ENCODE assay signal across 22 cellular contexts in genomic region chr22:50174382-50175190, GRCh38. TPM values are rescaled to one million over a fixed set of nuclear protein-coding genes. Genes with fewer than 3 reads are reported as not detected.
DNase-seq lines count a peak whose midpoint lies in the region; ATAC-seq, FAIRE-seq and TF ChIP-seq lines count a peak whose summit lies in the region.
"Had no signal": no experiment of that assay in that cellular context is flagged by ENCODE, and none has a peak within 500 bp of the region (broad histone marks: within the 10 kb centered on the region; RNA-seq: fewer than 3 reads in every experiment).

No MANE protein-coding gene starts in this region.

- H3K4me3 Mint-ChIP-seq in stimulated activated naive CD8-positive, alpha-beta T cell treated with anti-CD3 and anti-CD28 coated beads, Interleukin-15, amount 100 ng/mL, for 72 hours = no peak overlapping the region

- no peak for ATAC-seq in stimulated activated naive CD8-positive, alpha-beta T cell treated with anti-CD3 and anti-CD28 coated beads, Interleukin-15, Interleukin-2, amounts not matched to agents 100 U/mL and 50 U/mL, for 24 hours
- no peak for ATAC-seq in stimulated activated naive CD8-positive, alpha-beta T cell treated with anti-CD3 and anti-CD28 coated beads, Interleukin-15, amount 100 ng/mL, for 72 hours
- ATAC-seq in GM12878 (peak; percentile 13; the same call in 1 of the 3 replicates), right lobe of liver (no peak), GM21390 (IDR thresholded peaks at IDR 0.05; ENCODE audit: unreplicated experiment) (no peak)
- ATAC-seq: SK-N-SH treated with all-trans-retinoic acid at 6 μM for 48 hours had no signal

- no peaks in the 10 kb centered on the region for H3K9me3 Mint-ChIP-seq in stimulated activated naive CD8-positive, alpha-beta T cell treated with anti-CD3 and anti-CD28 coated beads, Interleukin-15, amount 100 ng/mL, for 72 hours

- H3K9ac ChIP-seq in GM12878 (ENCODE audit: control insufficient read depth, insufficient read depth, low read length) = no peak overlapping the region

- intact Hi-C loops in GM12878 (cut with micrococcal nuclease; ENCODE audit: unreplicated experiment) = no loop called here
- intact Hi-C loops in right lobe of liver (cut with DNase I) = no loop called here

- RAD21 ChIA-PET in GM12878 (lab: Charles Lee; ENCODE audit: unreplicated experiment) = no interaction called here

- CTCF ChIA-PET in GM12878 (lab: Yijun Ruan, JAX) (no interaction called here), RWPE1 (lab: Yijun Ruan, JAX) (interaction anchor here (0.6 kb wide), 1 partner anchor 86 kb away, joined by 4 read pairs; no protein-coding TSS in a partner anchor), GM10248 (lab: Yijun Ruan, JAX) (interaction anchor here (1.6 kb wide), 1 partner anchor 27 kb away, joined by 3 read pairs; no protein-coding TSS in a partner anchor)

- peaks cover 9% of the 10 kb centered on the region for H3K4me1 Mint-ChIP-seq in stimulated activated naive CD8-positive, alpha-beta T cell treated with anti-CD3 and anti-CD28 coated beads, Interleukin-15, amount 100 ng/mL, for 72 hours

- peak; percentile 7 for DNase-seq in stimulated activated naive CD8-positive, alpha-beta T cell treated with anti-CD3 and anti-CD28 coated beads, Interleukin-15, Interleukin-2, amounts not matched to agents 100 U/mL and 50 U/mL, for 24 hours
- DNase-seq in stimulated activated naive CD8-positive, alpha-beta T cell treated with anti-CD3 and anti-CD28 coated beads, Interleukin-15, amount 100 ng/mL, for 72 hours = no peak
- no peak for DNase-seq in GM12878 (ENCODE audit: low read depth, low spot score)
- peak in 2 of 3 donors; percentile 42 to 55 for DNase-seq in right lobe of liver
- DNase-seq in RWPE1 (ENCODE audit: low spot score) = no peak
- DNase-seq in GM10248 (ENCODE audit: extremely low spot score) = no peak
- DNase-seq: AML-193, COR-L47, DMS 273 treated with DMSO at 0.1 percent for 48 hours, DND-41, KBM-7, NCI-H1105 treated with DMSO at 0.1 percent for 48 hours, NCI-H1694, NCI-H2081 treated with DMSO at 0.1 percent for 48 hours, SIG-M5 had no signal

- H3K79me2 ChIP-seq in GM12878 (ENCODE audit: control insufficient read depth, insufficient read depth, low read length) = no peaks in the 10 kb centered on the region

- H3K9me3 ChIP-seq in GM12878 (replicated peaks; ENCODE audit: control insufficient read depth, insufficient read depth, low read length) (no peaks in the 10 kb centered on the region), right lobe of liver (no peaks in the 10 kb centered on the region)

- H3K27ac ChIP-seq in GM12878 (ENCODE audit: control insufficient read depth, insufficient read depth) (no peak overlapping the region), right lobe of liver (no peak overlapping the region), RWPE1 (no peak overlapping the region)

- in situ Hi-C loops in GM12878 (cut with MboI) = no loop called here

- POLR2A ChIA-PET in GM12878 (lab: Charles Lee) (no interaction called here), RWPE1 (lab: Yijun Ruan, JAX; ENCODE audit: low non-redundant PET) (no interaction called here), GM10248 (lab: Yijun Ruan, JAX) (no interaction called here)

- H3K4me1 ChIP-seq in GM12878 (ENCODE audit: control insufficient read depth, insufficient read depth, low read length) = peaks cover 6% of the 10 kb centered on the region
- H3K4me1 ChIP-seq in right lobe of liver = peaks cover 0 to 15% (median 0%) of the 10 kb centered on the region in 4 donors

- no peaks in the 10 kb centered on the region for H4K20me1 ChIP-seq in GM12878 (ENCODE audit: control insufficient read depth, insufficient read depth)

- H3K36me3 ChIP-seq in GM12878 (ENCODE audit: control insufficient read depth in 2 of 2, insufficient read depth in 2 of 2, low read length in 1 of 2) (no peaks in the 10 kb centered on the region), right lobe of liver (no peaks in the 10 kb centered on the region)

- H3K27me3 ChIP-seq in GM12878 (replicated peaks in 1 of 2; ENCODE audit: control insufficient read depth in 2 of 2, insufficient read depth in 2 of 2, low read length in 1 of 2) = no peaks in the 10 kb centered on the region
- no peaks in the 10 kb centered on the region for H3K27me3 ChIP-seq in right lobe of liver

- no peak for TF ChIP-seq POLR2A in GM12878 (IDR thresholded peaks at IDR 0.05; ENCODE audit: low read depth, low read length)
- TF ChIP-seq POLR2A in right lobe of liver (IDR thresholded peaks at IDR 0.05) = no peak

- H3K4me3 ChIP-seq in GM12878 (no peak overlapping the region), right lobe of liver (no peak overlapping the region)

- no TSS peak for BruUV-seq in GM12878 (replicated peaks; lab: Mats Ljungman, UMichigan)

- FAIRE-seq in GM12878 (lab: Jason Lieb, UNC) = no peak
- FAIRE-seq: G401.6, GM12891, GM18507, H1 had no signal

- peaks cover 51% of the 10 kb centered on the region for H3K27me3 Mint-ChIP-seq in stimulated activated naive CD8-positive, alpha-beta T cell treated with anti-CD3 and anti-CD28 coated beads, Interleukin-15, amount 100 ng/mL, for 72 hours

- TF ChIP-seq RAD21 in GM12878 (IDR thresholded peaks at IDR 0.05; ENCODE audit: insufficient read depth, low read depth, low read length) = no peak

- no peak overlapping the region for H3K4me2 ChIP-seq in GM12878 (ENCODE audit: control insufficient read depth, insufficient read depth)

- H2AFZ ChIP-seq in GM12878 (ENCODE audit: control insufficient read depth, low read depth, low read length) = no peak overlapping the region

- 49% methylated on average over 26 of the region's 27 CpGs for WGBS in GM12878 (ENCODE audit: insufficient coverage, insufficient replicate concordance, low lambda C conversion rate, missing lambda C conversion rate)
- 55% methylated on average over 4 of the region's 27 CpGs for WGBS in right lobe of liver (ENCODE audit: insufficient coverage, low coverage, low lambda C conversion rate, missing lambda C conversion rate)

- no peak overlapping the region for H3K27ac Mint-ChIP-seq in stimulated activated naive CD8-positive, alpha-beta T cell treated with anti-CD3 and anti-CD28 coated beads, Interleukin-15, amount 100 ng/mL, for 72 hours

- SMC1A ChIA-PET in GM12878 (lab: Charles Lee; ENCODE audit: uncharacterized antibody, unreplicated experiment) = no interaction called here

- no peak for TF ChIP-seq EP300 in GM12878 (IDR thresholded peaks at IDR 0.05; ENCODE audit: borderline replicate concordance in 1 of 2, control insufficient read depth in 1 of 2, low read depth in 2 of 2, low read length in 2 of 2)

- TF ChIP-seq CTCF in GM12878 (IDR thresholded peaks at IDR 0.05 in 2 of 3, conservative IDR thresholded peaks at IDR 0.05 in 1 of 3; ENCODE audit: control insufficient read depth in 2 of 3, extremely low read depth in 1 of 3, insufficient read depth in 1 of 3, low read depth in 3 of 3, low read length in 3 of 3) (no peak), right lobe of liver (IDR thresholded peaks at IDR 0.05) (no peak), RWPE1 (conservative IDR thresholded peaks at IDR 0.05; ENCODE audit: low read depth) (no peak), GM10248 (IDR thresholded peaks at IDR 0.05; ENCODE audit: control extremely low read depth, extremely low read depth, low read depth, missing control alignments) (no peak)

RNA-seq across cellular contexts. Expression of gene PANX2, which starts 4.1 kb away (rescaled TPM):
- total RNA-seq in GM12878 (2013; cell fraction: nucleolus; rRNA removed) = 0.35 and 0.44 TPM in 2 replicates
- 0.17 TPM in 1 of 2 replicates, not detected in the other for total RNA-seq in GM12878 (2014; rRNA removed)
- total RNA-seq in GM12878 (2014; rRNA removed; fragmentation: Illumina TruSeq; extraction: Trizol) = 0.04 TPM in 1 of 2 replicates, not detected in the other
- total RNA-seq in GM12878 (2021) = 0.32 and 0.44 TPM in 2 replicates
- polyA plus RNA-seq in GM12878 (2011; ENCODE audit: low read depth) = 0.18 TPM
- 0.04 TPM in 1 of 2 replicates, not detected in the other for polyA plus RNA-seq in GM12878 (2011; rRNA removed)
- polyA plus RNA-seq in GM12878 (2011; cell fraction: cytosol; rRNA removed) = 0.07 and 0.08 TPM in 2 replicates
- 0.63 and 0.73 TPM in 2 replicates for polyA plus RNA-seq in GM12878 (2011; cell fraction: nucleus; rRNA removed)
- polyA plus RNA-seq in GM12878 (2012) = 0.80 TPM in 2 replicates
- not detected in 2 replicates for polyA plus RNA-seq in GM12878 (2014; fragmentation: Illumina TruSeq; extraction: Trizol)
- not detected for polyA plus RNA-seq in GM12878 (2014; fragmentation: Nextera tagmentation; extraction: Ambion mirVana)
- polyA plus RNA-seq in GM12878 (2014; rRNA removed) = 0.19 and 0.37 TPM in 2 replicates
- polyA plus RNA-seq in GM12878 (2016; fragmentation: Nextera tagmentation; extraction: Ambion mirVana) = not detected
- 0.15 TPM in 1 of 2 replicates, not detected in the other for polyA minus RNA-seq in GM12878 (2011; rRNA and poly(A)+ RNA removed)
- 0.31 TPM in 1 of 2 replicates, not detected in the other for polyA minus RNA-seq in GM12878 (2011; cell fraction: cytosol; rRNA and poly(A)+ RNA removed)
- not detected in 2 replicates for polyA minus RNA-seq in GM12878 (2011; cell fraction: nucleus; rRNA and poly(A)+ RNA removed)
- total RNA-seq in right lobe of liver = 10 to 100 TPM in 1 of 6 experiments, 1 to 10 TPM in 5; 3.9 to 12.3 (median 7.2) TPM
- total RNA-seq: OCI-LY7 had no signal

RNA-seq across cellular contexts. Expression of gene TRABD, which starts 11.1 kb away (rescaled TPM):
- 46.9 and 56.0 TPM in 2 replicates for total RNA-seq in GM12878 (2013; cell fraction: nucleolus; rRNA removed)
- total RNA-seq in GM12878 (2014; rRNA removed) (60.8 and 83.1 TPM in 2 replicates), GM12878 (2014; rRNA removed; fragmentation: Illumina TruSeq; extraction: Trizol) (15.6 and 18.4 TPM in 2 replicates), GM12878 (2021) (111 and 116 TPM in 2 replicates), right lobe of liver (10 to 100 TPM; 18.9 to 30.2 (median 22.8) TPM)
- 24.6 TPM for polyA plus RNA-seq in GM12878 (2011; ENCODE audit: low read depth)
- polyA plus RNA-seq in GM12878 (2011; rRNA removed) (15.5 and 33.0 TPM in 2 replicates), GM12878 (2014; fragmentation: Illumina TruSeq; extraction: Trizol) (0.93 and 9.0 TPM in 2 replicates), GM12878 (2014; fragmentation: Nextera tagmentation; extraction: Ambion mirVana) (1 to 10 TPM in 1 of 2 experiments, under 1 TPM in 1; 0.43 to 2.2 TPM), GM12878 (2014; rRNA removed) (106 and 125 TPM in 2 replicates), GM12878 (2016; fragmentation: Nextera tagmentation; extraction: Ambion mirVana) (100 to 1,000 TPM in 1 of 2 experiments, 10 to 100 TPM in 1; 93.4 to 109 TPM)
- 51.3 and 72.8 TPM in 2 replicates for polyA plus RNA-seq in GM12878 (2011; cell fraction: cytosol; rRNA removed)
- polyA plus RNA-seq in GM12878 (2011; cell fraction: nucleus; rRNA removed) = 268 and 321 TPM in 2 replicates
- polyA plus RNA-seq in GM12878 (2012) = 77.8 and 82.8 TPM in 2 replicates
- polyA minus RNA-seq in GM12878 (2011; rRNA and poly(A)+ RNA removed) = 19.8 and 41.7 TPM in 2 replicates
- polyA minus RNA-seq in GM12878 (2011; cell fraction: cytosol; rRNA and poly(A)+ RNA removed) = 20.7 and 20.9 TPM in 2 replicates
- polyA minus RNA-seq in GM12878 (2011; cell fraction: nucleus; rRNA and poly(A)+ RNA removed) = 23.6 and 31.1 TPM in 2 replicates

RNA-seq across cellular contexts. Expression of gene SELENOO, which starts 26.2 kb away (rescaled TPM):
- total RNA-seq in GM12878 (2013; cell fraction: nucleolus; rRNA removed) = 8.6 and 12.9 TPM in 2 replicates
- total RNA-seq in GM12878 (2014; rRNA removed) (19.8 and 23.3 TPM in 2 replicates), GM12878 (2014; rRNA removed; fragmentation: Illumina TruSeq; extraction: Trizol) (4.1 and 4.3 TPM in 2 replicates), GM12878 (2021) (18.1 and 21.7 TPM in 2 replicates), right lobe of liver (10 to 100 TPM; 51.1 to 67.8 (median 59.2) TPM)
- polyA plus RNA-seq in GM12878 (2011; ENCODE audit: low read depth) = 4.5 TPM
- polyA plus RNA-seq in GM12878 (2011; rRNA removed) (3.2 and 7.6 TPM in 2 replicates), GM12878 (2014; fragmentation: Illumina TruSeq; extraction: Trizol) (0.16 and 2.4 TPM in 2 replicates), GM12878 (2014; fragmentation: Nextera tagmentation; extraction: Ambion mirVana) (1 to 10 TPM in 1 of 2 experiments, under 1 TPM in 1; 0.42 to 1.4 TPM), GM12878 (2014; rRNA removed) (20.3 and 28.2 TPM in 2 replicates), GM12878 (2016; fragmentation: Nextera tagmentation; extraction: Ambion mirVana) (1 to 10 TPM; 2.1 to 2.3 TPM)
- polyA plus RNA-seq in GM12878 (2011; cell fraction: cytosol; rRNA removed) = 13.6 and 22.1 TPM in 2 replicates
- 54.5 and 73.7 TPM in 2 replicates for polyA plus RNA-seq in GM12878 (2011; cell fraction: nucleus; rRNA removed)
- polyA plus RNA-seq in GM12878 (2012) = 15.2 and 16.0 TPM in 2 replicates
- polyA minus RNA-seq in GM12878 (2011; rRNA and poly(A)+ RNA removed) = 5.2 and 11.2 TPM in 2 replicates
- 3.5 and 3.7 TPM in 2 replicates for polyA minus RNA-seq in GM12878 (2011; cell fraction: cytosol; rRNA and poly(A)+ RNA removed)
- polyA minus RNA-seq in GM12878 (2011; cell fraction: nucleus; rRNA and poly(A)+ RNA removed) = 5.3 and 7.7 TPM in 2 replicates

Comparison
In these comparisons a context has a peak if more than half of its experiments do, and no peak if none do; other contexts are left out.
1. DNase-seq: peak in stimulated activated naive CD8-positive, alpha-beta T cell treated with anti-CD3 and anti-CD28 coated beads, Interleukin-15, Interleukin-2, amounts not matched to agents 100 U/mL and 50 U/mL, for 24 hours (single experiment) and right lobe of liver (2 of 3); none in stimulated activated naive CD8-positive, alpha-beta T cell treated with anti-CD3 and anti-CD28 coated beads, Interleukin-15, amount 100 ng/mL, for 72 hours (0 of 2), GM12878 (single experiment), RWPE1 (single experiment) and GM10248 (single experiment).